In the genomic region with DNA sequence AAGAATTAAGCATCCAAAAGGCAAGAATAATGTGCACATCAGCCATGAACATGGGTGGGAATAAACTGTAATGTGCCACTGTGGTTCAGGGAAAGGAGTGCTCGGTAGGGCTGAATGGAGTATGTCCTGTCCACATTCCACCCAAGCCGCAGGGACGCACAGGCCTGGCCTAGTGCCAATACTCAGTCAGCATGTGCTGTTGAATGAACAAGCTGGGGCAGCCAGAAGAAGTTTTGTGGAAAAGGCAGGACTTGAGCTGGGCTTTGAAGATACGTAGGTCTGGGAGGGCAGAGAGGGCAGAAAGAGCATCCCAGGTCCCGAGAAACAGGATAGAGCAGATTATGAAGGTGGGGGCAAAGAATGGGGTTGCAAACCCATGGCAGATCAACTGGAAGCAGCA, we compare ENCODE assay signal across 10 cellular contexts.
DNase-seq lines count a peak whose midpoint lies in the region; ATAC-seq and TF ChIP-seq lines count a peak whose summit lies in the region.
"Had no signal": no experiment of that assay in that cellular context is flagged by ENCODE, and none has a peak within 500 bp of the region (broad histone marks: within the 10 kb centered on the region; RNA-seq: fewer than 3 reads in every experiment).

No MANE protein-coding gene starts in this region.

- no peak for ATAC-seq in GM18520 (IDR thresholded peaks at IDR 0.05; ENCODE audit: unreplicated experiment)

- H3K4me3 ChIP-seq in PC-9 (no peak overlapping the region), neutrophil (ENCODE audit: low read depth in 1 of 2, low read length in 1 of 2) (peak overlapping the region in 1 of 2 experiments; percentile 44)
- H3K4me3 ChIP-seq in CD8-positive, alpha-beta memory T cell (ENCODE audit: low read length), result no peak overlapping the region
- no peak overlapping the region for H3K4me3 ChIP-seq in effector memory CD4-positive, alpha-beta T cell (ENCODE audit: insufficient read depth, low read depth, low read length, poor library complexity, severe bottlenecking)

- POLR2A ChIA-PET in PC-9 (lab: Charles Lee; ENCODE audit: unreplicated experiment), result interaction anchor here (0.5 kb wide), 1 partner anchor 475 kb away, joined by 4 read pairs; no protein-coding TSS in a partner anchor
- POLR2A ChIA-PET in CD8-positive, alpha-beta memory T cell (lab: Charles Lee), result no interaction called here

- peaks cover 0 to 5% (median 4%) of the 10 kb centered on the region in 5 donors for H3K9me3 Mint-ChIP-seq in CD8-positive, alpha-beta memory T cell

- H3K36me3 Mint-ChIP-seq in CD8-positive, alpha-beta memory T cell, result peaks cover 0 to 7% (median 2%) of the 10 kb centered on the region in 3 donors

- peaks cover 32% of the 10 kb centered on the region for H3F3A ChIP-seq in PC-9 (ENCODE audit: insufficient read depth, low read depth)

- H3K9me2 ChIP-seq in PC-9 (ENCODE audit: insufficient read depth), result no peaks in the 10 kb centered on the region

- H2AFZ ChIP-seq in PC-9, result no peak overlapping the region

- no peaks in the 10 kb centered on the region for H3K79me2 ChIP-seq in PC-9 (ENCODE audit: low read depth)

- intact Hi-C loops in PC-9 (cut with micrococcal nuclease; ENCODE audit: unreplicated experiment), result loop anchor here (2.0 kb wide), 1 partner anchor 28 kb away; no protein-coding TSS in a partner anchor

- no peaks in the 10 kb centered on the region for H4K20me1 ChIP-seq in PC-9 (ENCODE audit: insufficient read depth)

- TF ChIP-seq CTCF in PC-9 (conservative IDR thresholded peaks at IDR 0.05) (no peak), neutrophil (IDR thresholded peaks at IDR 0.05) (no peak)

- H3K27me3 Mint-ChIP-seq in CD8-positive, alpha-beta memory T cell, result peaks cover 0 to 1% of the 10 kb centered on the region in 2 donors

- peaks cover 3 to 15% (median 11%) of the 10 kb centered on the region in 3 donors for H3K4me1 Mint-ChIP-seq in CD8-positive, alpha-beta memory T cell

- H3K27ac ChIP-seq in PC-9, result peak overlapping the region; percentile 78; the same call in 1 of the 2 replicates
- H3K27ac ChIP-seq in neutrophil, result peak overlapping the region; percentile 90
- H3K27ac ChIP-seq in CD8-positive, alpha-beta memory T cell (ENCODE audit: low read depth, low read length), result no peak overlapping the region
- H3K27ac ChIP-seq in effector memory CD4-positive, alpha-beta T cell (ENCODE audit: insufficient read depth, low read length, poor library complexity, severe bottlenecking), result no peak overlapping the region

- no TSS peak for BruUV-seq in PC-9 (replicated peaks; lab: Mats Ljungman, UMichigan)

- DNase-seq in DMS153 treated with DMSO at 0.1 percent for 48 hours (lab: John Stamatoyannopoulos, UW; ENCODE audit: unreplicated experiment) (peak; percentile 46), PC-9 (peak; percentile 58 to 70), fibroblast of gingiva (ENCODE audit: low read depth) (peak; percentile 61), NCI-H1048 (lab: John Stamatoyannopoulos, UW) (no peak)
- no peak for DNase-seq in CD8-positive, alpha-beta memory T cell
- no peak for DNase-seq in effector memory CD4-positive, alpha-beta T cell
- DNase-seq: H9, NCI-H1694 treated with DMSO at 0.1 percent for 48 hours had no signal

- H3K27ac Mint-ChIP-seq in CD8-positive, alpha-beta memory T cell, result peak overlapping the region in 1 of 8 donors; percentile 17
- H3K27ac Mint-ChIP-seq: H9 had no signal

- H3K4me3 Mint-ChIP-seq in CD8-positive, alpha-beta memory T cell, result no peak overlapping the region
- H3K4me3 Mint-ChIP-seq: H9 had no signal

- CTCF ChIA-PET in PC-9 (lab: Charles Lee), result interaction anchor here (0.6 kb wide), 1 partner anchor 42 kb away, joined by 5 read pairs; no protein-coding TSS in a partner anchor
- CTCF ChIA-PET in CD8-positive, alpha-beta memory T cell (lab: Charles Lee), result no interaction called here

- H3K9me3 ChIP-seq in PC-9 (ENCODE audit: insufficient read depth, low read depth) (no peaks in the 10 kb centered on the region; the same call in 1 of the 2 replicates), neutrophil (no peaks in the 10 kb centered on the region)
- H3K9me3 ChIP-seq in CD8-positive, alpha-beta memory T cell (ENCODE audit: low read length), result no peaks in the 10 kb centered on the region
- H3K9me3 ChIP-seq in effector memory CD4-positive, alpha-beta T cell (ENCODE audit: control insufficient read depth, low read length), result no peaks in the 10 kb centered on the region

- H3K36me3 ChIP-seq in PC-9 (ENCODE audit: low read depth), result no peaks in the 10 kb centered on the region
- H3K36me3 ChIP-seq in neutrophil, result no peaks in the 10 kb centered on the region
- H3K36me3 ChIP-seq in CD8-positive, alpha-beta memory T cell (ENCODE audit: insufficient read depth, low read length), result no peaks in the 10 kb centered on the region
- H3K36me3 ChIP-seq in effector memory CD4-positive, alpha-beta T cell (ENCODE audit: control insufficient read depth, insufficient read depth, low read length), result no peaks in the 10 kb centered on the region

- H3K27me3 ChIP-seq in PC-9 (ENCODE audit: insufficient read depth, low read depth), result no peaks in the 10 kb centered on the region
- no peaks in the 10 kb centered on the region for H3K27me3 ChIP-seq in neutrophil
- no peaks in the 10 kb centered on the region for H3K27me3 ChIP-seq in CD8-positive, alpha-beta memory T cell (ENCODE audit: insufficient read depth, low read length, poor library complexity, severe bottlenecking)
- H3K27me3 ChIP-seq in effector memory CD4-positive, alpha-beta T cell (replicated peaks; ENCODE audit: control insufficient read depth, insufficient read depth, low read length, poor library complexity, severe bottlenecking), result no peaks in the 10 kb centered on the region

- peak overlapping the region; percentile 55 for H3K4me2 ChIP-seq in PC-9

- H3K4me1 ChIP-seq in PC-9 (replicated peaks; ENCODE audit: insufficient read depth), result peaks cover 46% of the 10 kb centered on the region
- H3K4me1 ChIP-seq in neutrophil (ENCODE audit: control insufficient read depth in 1 of 2, insufficient read depth in 1 of 2, low read depth in 1 of 2, low read length in 1 of 2), result peaks cover 27 to 36% of the 10 kb centered on the region in 2 experiments
- peaks cover 9% of the 10 kb centered on the region for H3K4me1 ChIP-seq in CD8-positive, alpha-beta memory T cell (ENCODE audit: insufficient read depth, low read length)
- H3K4me1 ChIP-seq in effector memory CD4-positive, alpha-beta T cell (ENCODE audit: control insufficient read depth, insufficient read depth, low read length, poor library complexity, severe bottlenecking), result peaks cover 12% of the 10 kb centered on the region

Comparison
In these comparisons a context has a peak if more than half of its experiments do, and no peak if none do; other contexts are left out.
1. DNase-seq: peak in DMS153 treated with DMSO at 0.1 percent for 48 hours (single experiment), PC-9 (2 of 2) and fibroblast of gingiva (single experiment); none in CD8-positive, alpha-beta memory T cell (0 of 5), NCI-H1048 (single experiment) and effector memory CD4-positive, alpha-beta T cell (0 of 3).
2. H3K27ac ChIP-seq: peak in PC-9 (single experiment) and neutrophil (single experiment); none in CD8-positive, alpha-beta memory T cell (single experiment) and effector memory CD4-positive, alpha-beta T cell (single experiment).